ENCODE assay signal across 19 cellular contexts in genomic region chr14:62604524-62604923, GRCh38.
A peak's percentile ranks its signal among the peaks of the same experiment; 100 is the strongest.
DNase-seq lines count a peak whose midpoint lies in the region; ATAC-seq, FAIRE-seq and TF ChIP-seq lines count a peak whose summit lies in the region.
"Had no signal": no experiment of that assay in that cellular context is flagged by ENCODE, and none has a peak within 500 bp of the region (broad histone marks: within the 10 kb centered on the region; RNA-seq: fewer than 3 reads in every experiment).

No MANE protein-coding gene starts in this region.

- 90% methylated on average over 2 of the region's 2 CpGs; no CpG with 5 or more reads in 1 of the 2 experiments for WGBS in H1 (ENCODE audit: extremely low coverage in 1 of 2, insufficient coverage in 1 of 2, insufficient read length in 1 of 2, insufficient replicate concordance in 2 of 2, low coverage in 1 of 2, low lambda C conversion rate in 2 of 2, missing lambda C conversion rate in 1 of 2), 2 experiments
- WGBS in neuronal stem cell (ENCODE audit: extremely low coverage in 2 of 2, insufficient read length in 2 of 2, insufficient replicate concordance in 1 of 2), 2 donors, result no CpG with 5 or more reads among the region's 2 CpGs

- no peak for TF ChIP-seq POLR2A in H1 (IDR thresholded peaks at IDR 0.05; ENCODE audit: control extremely low read depth in 1 of 2, low read depth in 2 of 2, low read length in 2 of 2)
- no peak for TF ChIP-seq POLR2A in H54 (IDR thresholded peaks at IDR 0.05; ENCODE audit: low read depth, low read length)

- H3K27me3 Mint-ChIP-seq in GM23338 (ENCODE audit: insufficient read depth, low read depth, poor library complexity), result no peaks in the 10 kb centered on the region
- H3K27me3 Mint-ChIP-seq: CD8-positive, alpha-beta memory T cell had no signal

- no peak for TF ChIP-seq RAD21 in H1 (IDR thresholded peaks at IDR 0.05 in 1 of 2, conservative IDR thresholded peaks at IDR 0.05 in 1 of 2; ENCODE audit: low read depth in 2 of 2, low read length in 2 of 2)

- FAIRE-seq in H1 (lab: Jason Lieb, UNC), result no peak
- no peak for FAIRE-seq in H54 (lab: Jason Lieb, UNC)
- FAIRE-seq: GM12891 had no signal

- H2BK15ac ChIP-seq in H1 (ENCODE audit: low read length) (no peak overlapping the region), neuronal stem cell (ENCODE audit: low read length) (no peak overlapping the region)

- no peaks in the 10 kb centered on the region; the same call in 1 of the 2 replicates for H3K9me2 ChIP-seq in GM23338 (ENCODE audit: insufficient read depth)

- H2AFZ ChIP-seq in GM23338 (peak overlapping the region; percentile 1; the same call in 1 of the 2 replicates), H1 (ENCODE audit: low read length) (0 out of 2 replicates have a peak overlapping the region, but pooled peaks have one; percentile 55), neuronal stem cell (ENCODE audit: low read length) (no peak overlapping the region)

- 0 out of 3 replicates have a peak, but pooled peaks cover 6% of the 10 kb centered on the region for H3K9me3 Mint-ChIP-seq in GM23338

- H3K27ac ChIP-seq in GM23338 (ENCODE audit: low read depth), result no peak overlapping the region
- no peak overlapping the region for H3K27ac ChIP-seq in H1 (ENCODE audit: low read depth, low read length)
- H3K27ac ChIP-seq in neuronal stem cell (replicated peaks; ENCODE audit: low read length), result no peak overlapping the region
- H3K27ac ChIP-seq: KMS-11 had no signal

- H4K5ac ChIP-seq in H1 (ENCODE audit: insufficient read length, low read depth, low read length), result no peak overlapping the region

- intact Hi-C loops in Right ventricle myocardium inferior (cut with DNase I), result no loop called here

- H3K23me2 ChIP-seq in H1 (ENCODE audit: low read depth, low read length), result no peaks in the 10 kb centered on the region

- POLR2A ChIA-PET in H1 (lab: Charles Lee; ENCODE audit: partially characterized antibody), result no interaction called here

- H3K4me3 ChIP-seq in GM23338, result no peak overlapping the region
- no peak overlapping the region for H3K4me3 ChIP-seq in H1 (ENCODE audit: extremely low read depth in 1 of 4, insufficient read depth in 2 of 4, low read depth in 3 of 4, low read length in 4 of 4)
- no peak overlapping the region for H3K4me3 ChIP-seq in neuronal stem cell (ENCODE audit: low read length in 2 of 2)

- H3K27me3 ChIP-seq in GM23338 (ENCODE audit: insufficient read depth) (no peaks in the 10 kb centered on the region), H1 (replicated peaks in 1 of 4; ENCODE audit: control insufficient read depth in 3 of 4, extremely low read depth in 1 of 4, insufficient read depth in 3 of 4, low read length in 3 of 4) (no peaks in the 10 kb centered on the region), neuronal stem cell (ENCODE audit: control insufficient read depth in 3 of 3, insufficient read depth in 3 of 3, low read depth in 1 of 3, low read length in 3 of 3) (no peaks in the 10 kb centered on the region)

- H3K4me2 ChIP-seq in GM23338 (no peak overlapping the region), H1 (ENCODE audit: insufficient read depth in 1 of 2, low read depth in 2 of 2, low read length in 2 of 2) (no peak overlapping the region), neuronal stem cell (ENCODE audit: insufficient read depth, low read length, poor library complexity, severe bottlenecking) (no peak overlapping the region)
- H3K4me2 ChIP-seq: KMS-11 had no signal

- no peak overlapping the region for H2BK20ac ChIP-seq in H1 (ENCODE audit: low read length)

- no peak for TF ChIP-seq CTCF in GM23338 (conservative IDR thresholded peaks at IDR 0.05; ENCODE audit: low read depth in 2 of 2)
- no peak for TF ChIP-seq CTCF in H1 (IDR thresholded peaks at IDR 0.05; ENCODE audit: control extremely low read depth in 1 of 3, insufficient read depth in 1 of 3, low read depth in 1 of 3, low read length in 3 of 3)

- CTCF ChIA-PET in H1 (lab: Charles Lee; ENCODE audit: partially characterized antibody), result no interaction called here

- DNase-seq in GM23338 (ENCODE audit: low spot score) (no peak), NCI-H146 treated with DMSO at 0.1 percent for 48 hours (lab: John Stamatoyannopoulos, UW; ENCODE audit: unreplicated experiment) (peak; percentile 46), H1 (ENCODE audit: low read depth in 1 of 2, low spot score in 2 of 2) (no peak), neuronal stem cell (ENCODE audit: low spot score) (no peak), H54 (ENCODE audit: insufficient read length, low spot score) (no peak), Right ventricle myocardium inferior (ENCODE audit: missing footprints) (no peak), left lobe of liver (ENCODE audit: low spot score) (no peak)
- DNase-seq: C1 segment of cervical spinal cord; CD8-positive, alpha-beta memory T cell; GOT3; NCI-H1417; NCI-H1930; NCI-H510A; NCI-H82; PC-3; RPMI8226; SIG-M5 had no signal

- H4K91ac ChIP-seq in H1 (replicated peaks; ENCODE audit: insufficient read length, low read length) (no peak overlapping the region), neuronal stem cell (ENCODE audit: low read depth, low read length, poor library complexity) (no peak overlapping the region)

- no peak overlapping the region for H3K4me3 Mint-ChIP-seq in GM23338
- H3K4me3 Mint-ChIP-seq: CD8-positive, alpha-beta memory T cell had no signal

- no peak overlapping the region for H2BK12ac ChIP-seq in H1 (ENCODE audit: low read depth, low read length)
- no peak overlapping the region for H2BK12ac ChIP-seq in neuronal stem cell (ENCODE audit: low read length)

- H4K20me1 ChIP-seq in GM23338 (replicated peaks; ENCODE audit: insufficient read depth) (no peaks in the 10 kb centered on the region), H1 (replicated peaks in 1 of 2; ENCODE audit: control insufficient read depth in 1 of 2, insufficient read depth in 2 of 2, low read length in 2 of 2) (no peaks in the 10 kb centered on the region)

- no peak overlapping the region for H3K27ac Mint-ChIP-seq in GM23338
- H3K27ac Mint-ChIP-seq: CD8-positive, alpha-beta memory T cell had no signal

- no peaks in the 10 kb centered on the region for H3K79me1 ChIP-seq in H1 (ENCODE audit: low read depth, low read length)
- H3K79me1 ChIP-seq in neuronal stem cell (ENCODE audit: low read depth, low read length), result no peaks in the 10 kb centered on the region

- H2AK5ac ChIP-seq in H1 (ENCODE audit: low read depth, low read length) (no peak overlapping the region), neuronal stem cell (ENCODE audit: low read depth, low read length) (no peak overlapping the region)

- no peak overlapping the region for H4K8ac ChIP-seq in H1 (ENCODE audit: extremely low read depth, insufficient read depth, low read length)
- peak overlapping the region; percentile 4 for H4K8ac ChIP-seq in neuronal stem cell (ENCODE audit: low read depth, low read length)

- H3F3A ChIP-seq in GM23338 (replicated peaks; ENCODE audit: low read depth), result no peaks in the 10 kb centered on the region

- TF ChIP-seq EP300 in H1 (IDR thresholded peaks at IDR 0.05; ENCODE audit: borderline replicate concordance in 1 of 2, low read depth in 2 of 2, low read length in 2 of 2), result no peak

- H2BK120ac ChIP-seq in H1 (replicated peaks; ENCODE audit: low read depth, low read length), result no peak overlapping the region
- no peak overlapping the region for H2BK120ac ChIP-seq in neuronal stem cell (ENCODE audit: low read depth, low read length)

- H3K23ac ChIP-seq in H1 (ENCODE audit: insufficient read length), result no peak overlapping the region
- H3K23ac ChIP-seq in neuronal stem cell (ENCODE audit: low read depth, low read length, poor library complexity), result no peak overlapping the region

- no peaks in the 10 kb centered on the region for H3K4me1 ChIP-seq in GM23338 (ENCODE audit: insufficient read depth)
- no peaks in the 10 kb centered on the region for H3K4me1 ChIP-seq in H1 (replicated peaks in 1 of 4; ENCODE audit: control insufficient read depth in 3 of 4, insufficient read depth in 4 of 4, low read length in 3 of 4)
- no peaks in the 10 kb centered on the region for H3K4me1 ChIP-seq in neuronal stem cell (ENCODE audit: control insufficient read depth in 2 of 2, insufficient read depth in 1 of 2, low read depth in 1 of 2, low read length in 2 of 2)

- no peak overlapping the region for H3K9ac ChIP-seq in H1 (replicated peaks in 1 of 4; ENCODE audit: extremely low read depth in 1 of 4, low read depth in 3 of 4, low read length in 3 of 4)
- no peak overlapping the region for H3K9ac ChIP-seq in neuronal stem cell (ENCODE audit: low read depth, low read length, poor library complexity)
- H3K9ac ChIP-seq: KMS-11 had no signal

- no peak overlapping the region for H2BK5ac ChIP-seq in H1 (ENCODE audit: low read depth, low read length)
- H2BK5ac ChIP-seq in neuronal stem cell (ENCODE audit: low read length), result no peak overlapping the region

- H3K36me3 ChIP-seq in GM23338 (ENCODE audit: insufficient read depth) (no peaks in the 10 kb centered on the region), H1 (ENCODE audit: control insufficient read depth in 2 of 4, insufficient read depth in 4 of 4, low read length in 3 of 4) (no peaks in the 10 kb centered on the region), neuronal stem cell (replicated peaks in 1 of 2; ENCODE audit: control insufficient read depth in 2 of 2, insufficient read depth in 2 of 2, low read length in 2 of 2) (no peaks in the 10 kb centered on the region)

- ATAC-seq in GM23338, result no peak
- ATAC-seq in Right ventricle myocardium inferior, result no peak
- ATAC-seq in left lobe of liver, result no peak
- ATAC-seq: PC-3 had no signal

- H3K9me3 ChIP-seq in H1 (ENCODE audit: insufficient read depth in 2 of 2, low read depth in 1 of 2, low read length in 1 of 2) (no peaks in the 10 kb centered on the region), neuronal stem cell (replicated peaks in 1 of 2; ENCODE audit: control insufficient read depth in 2 of 2, insufficient read depth in 1 of 2, low read depth in 1 of 2, low read length in 2 of 2) (no peaks in the 10 kb centered on the region)

- no peak overlapping the region for H3K56ac ChIP-seq in H1 (replicated peaks; ENCODE audit: insufficient read length, low read depth, low read length)

- H3K14ac ChIP-seq in H1 (ENCODE audit: insufficient read length) (no peak overlapping the region), neuronal stem cell (ENCODE audit: low read length) (no peak overlapping the region)

- no peaks in the 10 kb centered on the region for H3K36me3 Mint-ChIP-seq in GM23338 (ENCODE audit: low read depth)
- H3K36me3 Mint-ChIP-seq: CD8-positive, alpha-beta memory T cell had no signal

- H3K4me1 Mint-ChIP-seq in GM23338, result peaks cover 6% of the 10 kb centered on the region; the same call in 2 of the 3 replicates
- H3K4me1 Mint-ChIP-seq: CD8-positive, alpha-beta memory T cell had no signal

- H3K18ac ChIP-seq in H1 (ENCODE audit: extremely low read depth, low read length) (no peak overlapping the region), neuronal stem cell (ENCODE audit: low read length) (no peak overlapping the region)

- H3K4ac ChIP-seq in H1 (replicated peaks; ENCODE audit: insufficient read length, low read depth, low read length), result no peak overlapping the region
- H3K4ac ChIP-seq in neuronal stem cell (ENCODE audit: low read length), result no peak overlapping the region

- H3K79me2 ChIP-seq in GM23338 (replicated peaks; ENCODE audit: insufficient read depth) (no peaks in the 10 kb centered on the region), H1 (ENCODE audit: control insufficient read depth in 1 of 2, insufficient read depth in 2 of 2, low read length in 2 of 2) (no peaks in the 10 kb centered on the region)
